In the genomic region with DNA sequence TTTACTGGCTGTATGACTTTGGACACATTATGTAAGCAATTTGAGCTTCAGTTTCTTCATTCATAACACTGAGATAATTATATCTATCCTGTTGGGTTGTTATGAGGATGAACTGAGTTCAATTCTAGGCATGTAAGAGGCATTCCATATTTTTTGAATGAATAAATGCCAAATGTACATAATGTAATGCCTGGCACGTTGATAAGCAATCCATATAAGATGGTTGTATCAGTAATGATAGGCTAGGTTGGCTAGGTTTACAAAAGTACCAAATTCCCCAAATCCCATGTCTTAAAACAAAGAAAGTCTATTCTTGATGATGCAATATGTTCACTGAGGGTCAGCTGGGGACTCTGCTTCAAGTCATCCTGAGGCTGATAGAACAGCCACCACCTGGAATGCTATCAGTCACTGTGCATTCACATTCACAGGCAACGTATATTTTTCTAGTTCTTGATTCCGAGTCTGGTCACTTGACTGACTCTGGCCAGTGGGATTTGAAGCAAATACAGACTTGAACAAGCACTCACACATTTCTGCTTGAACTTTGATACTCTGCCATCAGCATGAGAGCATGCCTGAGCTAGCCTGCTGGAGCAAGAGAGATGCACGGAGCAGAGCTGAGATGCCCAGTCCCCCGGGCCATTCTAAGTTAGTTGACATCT, we compare ENCODE assay signal across 18 cellular contexts.
A peak's percentile ranks its signal among the peaks of the same experiment; 100 is the strongest.
DNase-seq lines count a peak whose midpoint lies in the region; ATAC-seq and TF ChIP-seq lines count a peak whose summit lies in the region.
"Had no signal": no experiment of that assay in that cellular context is flagged by ENCODE, and none has a peak within 500 bp of the region (broad histone marks: within the 10 kb centered on the region; RNA-seq: fewer than 3 reads in every experiment).

No MANE protein-coding gene starts in this region.

- H3K4ac ChIP-seq in mesenchymal stem cell (ENCODE audit: low read depth in 1 of 2, low read length in 2 of 2) = peak overlapping the region in 1 of 2 experiments; percentile 24

- DNase-seq in HuH-7 (ENCODE audit: low spot score) (peak; percentile 37), RWPE2 (ENCODE audit: low spot score) (no peak), epithelial cell of prostate (ENCODE audit: low read depth, low spot score) (no peak), mesenchymal stem cell (no peak), iPS-NIHi7 (ENCODE audit: extremely low spot score) (no peak), GM23338 (ENCODE audit: low spot score) (no peak)
- DNase-seq: ACHN; C1 segment of cervical spinal cord; CD8-positive, alpha-beta memory T cell; DMS53; EL; HCEC 1CT; NCI-H1436; NCI-H1930; NCI-H345; NCI-H526 had no signal

- no peak overlapping the region for H3K23ac ChIP-seq in mesenchymal stem cell (ENCODE audit: low read length in 2 of 2)

- no peak overlapping the region for H2BK120ac ChIP-seq in mesenchymal stem cell (ENCODE audit: low read depth, low read length)

- H3K27me3 Mint-ChIP-seq in GM23338 (ENCODE audit: insufficient read depth, low read depth, poor library complexity) = peaks cover 2% of the 10 kb centered on the region

- H3K27ac ChIP-seq in RWPE2 (ENCODE audit: poor library complexity, severe bottlenecking) (peak overlapping the region; percentile 50), epithelial cell of prostate (peak overlapping the region; percentile 52), mesenchymal stem cell (ENCODE audit: low read length, poor library complexity, severe bottlenecking) (no peak overlapping the region), GM23338 (ENCODE audit: low read depth) (no peak overlapping the region)

- H3K27me3 ChIP-seq in RWPE2 (ENCODE audit: insufficient read depth, poor library complexity, severe bottlenecking) (no peaks in the 10 kb centered on the region), mesenchymal stem cell (ENCODE audit: control insufficient read depth in 1 of 2, insufficient read depth in 1 of 2, low read length in 2 of 2) (no peaks in the 10 kb centered on the region), GM23338 (ENCODE audit: insufficient read depth) (no peaks in the 10 kb centered on the region)

- H4K91ac ChIP-seq in mesenchymal stem cell (ENCODE audit: low read length) = no peak overlapping the region

- H3K9me3 Mint-ChIP-seq in GM23338 = peaks cover 7% of the 10 kb centered on the region; the same call in 1 of the 3 replicates

- no peak overlapping the region for H2AK5ac ChIP-seq in mesenchymal stem cell (ENCODE audit: low read length, severe bottlenecking)

- H3K9ac ChIP-seq in mesenchymal stem cell (ENCODE audit: low read length) = no peak overlapping the region

- no peaks in the 10 kb centered on the region for H3K9me3 ChIP-seq in RWPE2 (ENCODE audit: severe bottlenecking)
- peaks cover 4% of the 10 kb centered on the region for H3K9me3 ChIP-seq in mesenchymal stem cell (ENCODE audit: control insufficient read depth, low read length)

- H3K4me2 ChIP-seq in mesenchymal stem cell (ENCODE audit: low read length, poor library complexity, severe bottlenecking) (no peak overlapping the region), GM23338 (no peak overlapping the region)

- no peak overlapping the region for H3K14ac ChIP-seq in mesenchymal stem cell (ENCODE audit: low read length in 2 of 2)

- H3K27ac Mint-ChIP-seq in GM23338 = no peak overlapping the region
- H3K27ac Mint-ChIP-seq: CD8-positive, alpha-beta memory T cell had no signal

- no peak overlapping the region for H2BK5ac ChIP-seq in mesenchymal stem cell (ENCODE audit: low read depth, low read length, poor library complexity, severe bottlenecking)

- peak; percentile 43 for ATAC-seq in RWPE2 (ENCODE audit: low read depth)
- no peak for ATAC-seq in GM23338
- ATAC-seq in HG03571 (IDR thresholded peaks at IDR 0.05; ENCODE audit: unreplicated experiment) = no peak
- ATAC-seq: GM12878 had no signal

- H3K4me1 Mint-ChIP-seq in GM23338 = no peaks in the 10 kb centered on the region
- H3K4me1 Mint-ChIP-seq: CD8-positive, alpha-beta memory T cell had no signal

- no peak overlapping the region for H3K4me3 Mint-ChIP-seq in GM23338
- H3K4me3 Mint-ChIP-seq: CD8-positive, alpha-beta memory T cell had no signal

- H3K4me1 ChIP-seq in RWPE2 (ENCODE audit: insufficient read depth, poor library complexity, severe bottlenecking) (peaks cover 55% of the 10 kb centered on the region), mesenchymal stem cell (ENCODE audit: control insufficient read depth, insufficient read depth, low read depth, low read length) (no peaks in the 10 kb centered on the region), GM23338 (ENCODE audit: insufficient read depth) (no peaks in the 10 kb centered on the region)

- H3K36me3 Mint-ChIP-seq in GM23338 (ENCODE audit: low read depth) = no peaks in the 10 kb centered on the region
- H3K36me3 Mint-ChIP-seq: CD8-positive, alpha-beta memory T cell had no signal

- H3K9me2 ChIP-seq in GM23338 (ENCODE audit: insufficient read depth) = peaks cover 8% of the 10 kb centered on the region; the same call in 1 of the 2 replicates

- H2BK15ac ChIP-seq in mesenchymal stem cell (ENCODE audit: low read depth, poor library complexity, severe bottlenecking) = peak overlapping the region; percentile 30

- no peak overlapping the region for H4K8ac ChIP-seq in mesenchymal stem cell (ENCODE audit: low read length)

- no peak overlapping the region for H2BK12ac ChIP-seq in mesenchymal stem cell (ENCODE audit: low read length in 2 of 2)

- TF ChIP-seq CTCF in RWPE2 (IDR thresholded peaks at IDR 0.05; ENCODE audit: poor library complexity, severe bottlenecking) = no peak
- TF ChIP-seq CTCF in GM23338 (conservative IDR thresholded peaks at IDR 0.05; ENCODE audit: low read depth in 2 of 2) = no peak

- H3F3A ChIP-seq in GM23338 (replicated peaks; ENCODE audit: low read depth) = no peaks in the 10 kb centered on the region

- H3K4me3 ChIP-seq in RWPE2 (ENCODE audit: severe bottlenecking) (no peak overlapping the region), mesenchymal stem cell (ENCODE audit: insufficient read depth in 1 of 2, low read depth in 1 of 2, low read length in 2 of 2) (no peak overlapping the region), GM23338 (no peak overlapping the region)
- H3K4me3 ChIP-seq: GM12878 had no signal

- H2AFZ ChIP-seq in mesenchymal stem cell (ENCODE audit: low read depth, low read length) = no peak overlapping the region
- H2AFZ ChIP-seq in GM23338 = no peak overlapping the region

- peak overlapping the region in 1 of 2 experiments; percentile 19 for H3K18ac ChIP-seq in mesenchymal stem cell (ENCODE audit: low read depth in 1 of 2, low read length in 2 of 2)

- no peaks in the 10 kb centered on the region for H3K36me3 ChIP-seq in RWPE2 (ENCODE audit: low read depth)
- H3K36me3 ChIP-seq in mesenchymal stem cell (ENCODE audit: control insufficient read depth in 1 of 2, insufficient read depth in 2 of 2, low read depth in 1 of 2, low read length in 2 of 2) = no peaks in the 10 kb centered on the region
- H3K36me3 ChIP-seq in GM23338 (ENCODE audit: insufficient read depth) = no peaks in the 10 kb centered on the region

- no peaks in the 10 kb centered on the region for H3K79me1 ChIP-seq in mesenchymal stem cell (replicated peaks; ENCODE audit: low read length, poor library complexity, severe bottlenecking)

- no peaks in the 10 kb centered on the region for H3K79me2 ChIP-seq in GM23338 (replicated peaks; ENCODE audit: insufficient read depth)

- WGBS in mesenchymal stem cell = 90% methylated on average over 4 of the region's 5 CpGs

- peaks cover 12% of the 10 kb centered on the region for H4K20me1 ChIP-seq in GM23338 (replicated peaks; ENCODE audit: insufficient read depth)

TF ChIP-seq in GM23338, 12 proteins besides CTCF, POLR2A, EP300 and RAD21 (continues in another document):
- TF ChIP-seq ZNF114 (CRISPR knock-in tag; IDR thresholded peaks at IDR 0.05) (no peak), REST (IDR thresholded peaks at IDR 0.05; ENCODE audit: unreplicated experiment) (no peak), JUNB (IDR thresholded peaks at IDR 0.05; ENCODE audit: unreplicated experiment) (no peak), STAT1 (IDR thresholded peaks at IDR 0.05; ENCODE audit: unreplicated experiment) (no peak), NANOG (IDR thresholded peaks at IDR 0.05; ENCODE audit: borderline replicate concordance) (no peak), ZNF331 (CRISPR knock-in tag; IDR thresholded peaks at IDR 0.05; ENCODE audit: low read depth) (no peak), POLR2AphosphoS5 (IDR thresholded peaks at IDR 0.05; ENCODE audit: low read depth) (no peak), CREB1 (CRISPR knock-in tag; IDR thresholded peaks at IDR 0.05; ENCODE audit: low read depth) (no peak)

Comparison
In these comparisons a context has a peak if more than half of its experiments do, and no peak if none do; other contexts are left out.
1. H3K27ac ChIP-seq: peak in RWPE2 (single experiment) and epithelial cell of prostate (single experiment); none in mesenchymal stem cell (single experiment) and GM23338 (single experiment).